Comparison of ENCODE assay signal across 8 cellular contexts in genomic region chr17:66255112-66255511, GRCh38. TPM values are rescaled to one million over a fixed set of nuclear protein-coding genes. Genes with fewer than 3 reads are reported as not detected.
A peak's percentile ranks its signal among the peaks of the same experiment; 100 is the strongest.
DNase-seq lines count a peak whose midpoint lies in the region; ATAC-seq and TF ChIP-seq lines count a peak whose summit lies in the region.

No MANE protein-coding gene starts in this region.

- CTCF ChIA-PET in activated CD4-positive, alpha-beta T cell treated with anti-CD3 and anti-CD28 coated beads for 36 hours (lab: Charles Lee): interaction anchor here (0.6 to 1.5 kb wide), 15 partner anchors 11 to 397 kb away, joined by 3 to 11 read pairs (median 3); no protein-coding TSS in a partner anchor

- TF ChIP-seq POLR2A in sigmoid colon (IDR thresholded peaks at IDR 0.05): no peak

- H3K4me1 Mint-ChIP-seq in activated CD4-positive, alpha-beta T cell treated with anti-CD3 and anti-CD28 coated beads for 36 hours: peaks cover 19% of the 10 kb centered on the region
- H3K4me1 Mint-ChIP-seq in stimulated activated memory B cell treated with anti-CD40 and anti-IgM and Interleukin-4, amounts not matched to agents 10 μg/mL and 1 μg/mL and 100 μg/mL, for 72 hours: no peaks in the 10 kb centered on the region

- peak; percentile 91 for TF ChIP-seq RAD21 in Ishikawa (IDR thresholded peaks at IDR 0.05; ENCODE audit: low read depth)

- ATAC-seq in activated CD4-positive, alpha-beta T cell treated with anti-CD3 and anti-CD28 coated beads for 36 hours: peak; percentile 93
- ATAC-seq in left ventricle myocardium superior: peak; percentile 78
- ATAC-seq in stimulated activated memory B cell treated with anti-CD40 and anti-IgM and Interleukin-4, amounts not matched to agents 10 μg/mL and 1 μg/mL and 100 μg/mL, for 72 hours: no peak

- H3K9ac ChIP-seq in OCI-LY3 (ENCODE audit: low read length) (no peak overlapping the region), adipocyte (ENCODE audit: low read length) (no peak overlapping the region)

- TF ChIP-seq CTCF in OCI-LY3 (IDR thresholded peaks at IDR 0.05; ENCODE audit: low read depth, low read length) (peak; percentile 82), sigmoid colon (IDR thresholded peaks at IDR 0.05) (peak; percentile 55 to 92 (median 69))

- H3K4me3 ChIP-seq in OCI-LY3 (ENCODE audit: low read length) (peak overlapping the region; percentile 47), adipocyte (ENCODE audit: low read length) (no peak overlapping the region), sigmoid colon (no peak overlapping the region)

- no peaks in the 10 kb centered on the region for H3K27me3 Mint-ChIP-seq in activated CD4-positive, alpha-beta T cell treated with anti-CD3 and anti-CD28 coated beads for 36 hours
- H3K27me3 Mint-ChIP-seq in stimulated activated memory B cell treated with anti-CD40 and anti-IgM and Interleukin-4, amounts not matched to agents 10 μg/mL and 1 μg/mL and 100 μg/mL, for 72 hours: no peaks in the 10 kb centered on the region

- H3K9me3 Mint-ChIP-seq in activated CD4-positive, alpha-beta T cell treated with anti-CD3 and anti-CD28 coated beads for 36 hours (ENCODE audit: low read depth): no peaks in the 10 kb centered on the region
- H3K9me3 Mint-ChIP-seq in stimulated activated memory B cell treated with anti-CD40 and anti-IgM and Interleukin-4, amounts not matched to agents 10 μg/mL and 1 μg/mL and 100 μg/mL, for 72 hours: no peaks in the 10 kb centered on the region

- intact Hi-C loops in activated CD4-positive, alpha-beta T cell treated with anti-CD3 and anti-CD28 coated beads for 36 hours (cut with DNase I, micrococcal nuclease): loop anchor here (1.0 to 5.0 kb wide), 11 partner anchors 47 to 651 kb away; partner anchors contain the start of gene PRKCA (in 1 of the 2)
- intact Hi-C loops in left ventricle myocardium superior (cut with micrococcal nuclease) (loop anchor here (10.0 kb wide), 1 partner anchor 310 kb away; no protein-coding TSS in a partner anchor), sigmoid colon (cut with DNase I) (loop anchor here (1.0 to 2.0 kb wide), 3 partner anchors 312 to 417 kb away; no protein-coding TSS in a partner anchor)

- POLR2A ChIA-PET in activated CD4-positive, alpha-beta T cell treated with anti-CD3 and anti-CD28 coated beads for 36 hours (lab: Charles Lee): no interaction called here

- H2AFZ ChIP-seq in OCI-LY3 (ENCODE audit: low read depth, low read length): peak overlapping the region; percentile 91

- H3K36me3 Mint-ChIP-seq in activated CD4-positive, alpha-beta T cell treated with anti-CD3 and anti-CD28 coated beads for 36 hours (ENCODE audit: low read depth): no peaks in the 10 kb centered on the region
- H3K36me3 Mint-ChIP-seq in stimulated activated memory B cell treated with anti-CD40 and anti-IgM and Interleukin-4, amounts not matched to agents 10 μg/mL and 1 μg/mL and 100 μg/mL, for 72 hours: no peaks in the 10 kb centered on the region

- H3K27ac ChIP-seq in OCI-LY3 (ENCODE audit: low read length) (no peak overlapping the region), sigmoid colon (no peak overlapping the region)

- TF ChIP-seq EP300 in Ishikawa (IDR thresholded peaks at IDR 0.05; ENCODE audit: borderline replicate concordance) (no peak), sigmoid colon (IDR thresholded peaks at IDR 0.05) (no peak)

- H3K36me3 ChIP-seq in OCI-LY3 (replicated peaks; ENCODE audit: low read depth, low read length): no peaks in the 10 kb centered on the region
- no peaks in the 10 kb centered on the region for H3K36me3 ChIP-seq in adipocyte (ENCODE audit: control insufficient read depth, insufficient read depth, low read length, severe bottlenecking)
- H3K36me3 ChIP-seq in sigmoid colon: no peaks in the 10 kb centered on the region

- H4K20me1 ChIP-seq in OCI-LY3 (ENCODE audit: insufficient read depth, low read length): no peaks in the 10 kb centered on the region

- peak overlapping the region; percentile 51 for H3K4me3 Mint-ChIP-seq in activated CD4-positive, alpha-beta T cell treated with anti-CD3 and anti-CD28 coated beads for 36 hours
- H3K4me3 Mint-ChIP-seq in stimulated activated memory B cell treated with anti-CD40 and anti-IgM and Interleukin-4, amounts not matched to agents 10 μg/mL and 1 μg/mL and 100 μg/mL, for 72 hours: no peak overlapping the region

- H3K27ac Mint-ChIP-seq in activated CD4-positive, alpha-beta T cell treated with anti-CD3 and anti-CD28 coated beads for 36 hours: peak overlapping the region; percentile 86
- H3K27ac Mint-ChIP-seq in stimulated activated memory B cell treated with anti-CD40 and anti-IgM and Interleukin-4, amounts not matched to agents 10 μg/mL and 1 μg/mL and 100 μg/mL, for 72 hours: no peak overlapping the region

- peak overlapping the region; percentile 41 for H3K4me2 ChIP-seq in OCI-LY3 (ENCODE audit: low read length)

- WGBS in sigmoid colon, 2 donors: 23% methylated on average over 4 of the region's 4 CpGs

- H3K27me3 ChIP-seq in OCI-LY3 (ENCODE audit: low read depth, low read length) (peaks cover 3% of the 10 kb centered on the region; the same call in 1 of the 2 replicates), adipocyte (replicated peaks; ENCODE audit: control insufficient read depth, insufficient read depth, low read length) (no peaks in the 10 kb centered on the region), sigmoid colon (no peaks in the 10 kb centered on the region)

- H3K9me3 ChIP-seq in OCI-LY3 (ENCODE audit: insufficient read depth, low read length): no peaks in the 10 kb centered on the region
- no peaks in the 10 kb centered on the region for H3K9me3 ChIP-seq in adipocyte (ENCODE audit: control insufficient read depth, low read length)
- no peaks in the 10 kb centered on the region for H3K9me3 ChIP-seq in sigmoid colon

- no peaks in the 10 kb centered on the region for H3K79me2 ChIP-seq in OCI-LY3 (ENCODE audit: low read length)

- DNase-seq in activated CD4-positive, alpha-beta T cell treated with anti-CD3 and anti-CD28 coated beads for 36 hours: peak; percentile 35
- no peak for DNase-seq in activated CD4-positive, alpha-beta T cell treated with anti-CD3 and anti-CD28 coated beads for 1 hour
- peak; percentile 92 for DNase-seq in adipocyte (ENCODE audit: low read depth)
- DNase-seq in left ventricle myocardium superior: no peak
- no peak for DNase-seq in sigmoid colon

- H3K4me1 ChIP-seq in OCI-LY3 (ENCODE audit: low read length) (0 out of 2 replicates have a peak, but pooled peaks cover 4% of the 10 kb centered on the region), adipocyte (ENCODE audit: control insufficient read depth, insufficient read depth, low read length) (no peaks in the 10 kb centered on the region), sigmoid colon (peaks cover 0 to 3% (median 0%) of the 10 kb centered on the region in 4 donors)

TF ChIP-seq in Ishikawa, 13 proteins besides CTCF, POLR2A, EP300 and RAD21:
- TF ChIP-seq CEBPB (IDR thresholded peaks at IDR 0.05): no peak
- no peak for TF ChIP-seq ZBTB7A (IDR thresholded peaks at IDR 0.05; ENCODE audit: low read depth)
- TF ChIP-seq MAX (IDR thresholded peaks at IDR 0.05): no peak
- no peak for TF ChIP-seq TEAD4 (IDR thresholded peaks at IDR 0.05)
- no peak for TF ChIP-seq CREB1 (IDR thresholded peaks at IDR 0.05; ENCODE audit: low read depth)
- TF ChIP-seq NFIC (IDR thresholded peaks at IDR 0.05): no peak
- TF ChIP-seq FOXM1 (IDR thresholded peaks at IDR 0.05; ENCODE audit: borderline replicate concordance, low read depth): no peak
- TF ChIP-seq TAF1 (IDR thresholded peaks at IDR 0.05; ENCODE audit: low read depth): no peak
- no peak for TF ChIP-seq EGR1 (IDR thresholded peaks at IDR 0.05)
- no peak for TF ChIP-seq YY1 (IDR thresholded peaks at IDR 0.05; ENCODE audit: low read depth)
- TF ChIP-seq TCF12 (IDR thresholded peaks at IDR 0.05; ENCODE audit: low read depth): no peak
- TF ChIP-seq USF1 (IDR thresholded peaks at IDR 0.05): no peak
TF ChIP-seq in Ishikawa: peak in this region for 0.

RNA-seq across cellular contexts. Expression of gene APOH, which starts 25.9 kb away (rescaled TPM):
- not detected for total RNA-seq in activated CD4-positive, alpha-beta T cell treated with anti-CD3 and anti-CD28 coated beads for 36 hours
- total RNA-seq in left ventricle myocardium superior: not detected
- under 1 TPM in 1 of 4 donors, not detected in 3; 0.71 TPM for total RNA-seq in sigmoid colon
- polyA plus RNA-seq in sigmoid colon: under 1 TPM in 1 of 3 donors, not detected in 2; 0.20 TPM

RNA-seq across cellular contexts. Expression of gene PRKCA, which starts 47.3 kb away (rescaled TPM):
- total RNA-seq in activated CD4-positive, alpha-beta T cell treated with anti-CD3 and anti-CD28 coated beads for 36 hours: 10 to 100 TPM; 73.3 to 77.0 TPM
- 5.9 TPM for total RNA-seq in left ventricle myocardium superior
- 10 to 100 TPM; 42.6 to 58.4 (median 52.0) TPM for total RNA-seq in sigmoid colon
- polyA plus RNA-seq in sigmoid colon: 1 to 10 TPM; 6.6 to 9.7 (median 7.9) TPM

Comparison
In these comparisons a context has a peak if more than half of its experiments do, and no peak if none do; other contexts are left out.
1. DNase-seq: peak in activated CD4-positive, alpha-beta T cell treated with anti-CD3 and anti-CD28 coated beads for 36 hours (single experiment) and adipocyte (single experiment); none in activated CD4-positive, alpha-beta T cell treated with anti-CD3 and anti-CD28 coated beads for 1 hour (single experiment), left ventricle myocardium superior (single experiment) and sigmoid colon (single experiment).